In the genomic region with DNA sequence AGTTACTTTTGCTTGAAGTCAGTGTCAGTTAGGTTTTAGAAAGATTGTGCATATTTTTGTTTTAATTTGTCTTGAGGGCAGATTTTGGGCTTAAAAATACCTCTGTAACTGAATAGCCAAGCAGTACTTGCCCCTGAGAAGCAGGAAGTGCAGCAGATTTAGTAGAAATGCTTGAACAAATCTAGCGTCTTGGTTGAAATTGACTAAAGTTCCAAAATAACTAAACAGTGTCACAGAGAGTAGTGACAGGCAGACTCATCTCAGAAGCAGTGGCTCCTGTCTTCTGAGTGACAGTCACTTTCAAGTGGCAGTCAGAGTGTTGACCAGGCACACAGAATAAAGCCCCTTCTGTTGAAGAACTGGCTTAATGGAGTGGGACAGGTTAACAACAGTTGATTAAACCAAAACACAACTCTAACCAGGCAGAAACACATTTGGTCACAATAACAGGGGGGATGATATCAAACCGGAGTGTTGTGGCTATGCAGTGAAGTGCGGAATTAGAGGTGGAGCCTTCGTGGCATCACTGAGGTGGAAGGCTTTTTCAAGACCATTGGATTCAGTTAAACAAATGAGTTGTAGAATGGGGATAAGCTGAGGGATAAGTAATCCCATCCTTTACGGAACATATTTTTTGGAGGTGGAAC, we compare ENCODE assay signal across 11 cellular contexts. TPM values are rescaled to one million over a fixed set of nuclear protein-coding genes. Genes with fewer than 3 reads are reported as not detected.
DNase-seq lines count a peak whose midpoint lies in the region; ATAC-seq, FAIRE-seq and TF ChIP-seq lines count a peak whose summit lies in the region.
"Had no signal": no experiment of that assay in that cellular context is flagged by ENCODE, and none has a peak within 500 bp of the region (broad histone marks: within the 10 kb centered on the region; RNA-seq: fewer than 3 reads in every experiment).

No MANE protein-coding gene starts in this region.

- no peak for TF ChIP-seq EP300 in HepG2 (IDR thresholded peaks at IDR 0.05; ENCODE audit: low read depth in 2 of 2, low read length in 2 of 2)
- TF ChIP-seq EP300 in HepG2 (CRISPR knock-in tag; IDR thresholded peaks at IDR 0.05; ENCODE audit: borderline replicate concordance), result no peak

- TF ChIP-seq CTCF in HepG2 (CRISPR knock-in tag; IDR thresholded peaks at IDR 0.05) (no peak), right lobe of liver (IDR thresholded peaks at IDR 0.05) (no peak), coronary artery (IDR thresholded peaks at IDR 0.05) (no peak)

- H3K27me3 ChIP-seq in HepG2 (ENCODE audit: control insufficient read depth in 1 of 2, insufficient read depth in 2 of 2, low read length in 2 of 2), result no peaks in the 10 kb centered on the region
- H3K27me3 ChIP-seq in right lobe of liver, result no peaks in the 10 kb centered on the region

- ATAC-seq in HepG2, result no peak
- no peak for ATAC-seq in right lobe of liver
- peak; percentile 52 for ATAC-seq in HG02840 (IDR thresholded peaks at IDR 0.05; ENCODE audit: low FRiP score, unreplicated experiment)

- TF ChIP-seq RAD21 in HepG2 (CRISPR knock-in tag; IDR thresholded peaks at IDR 0.05), result no peak

- no peaks in the 10 kb centered on the region for H3K9me3 ChIP-seq in HepG2 (ENCODE audit: low read length)
- no peaks in the 10 kb centered on the region for H3K9me3 ChIP-seq in right lobe of liver

- H4K20me1 ChIP-seq in HepG2 (ENCODE audit: insufficient read depth, low read length), result peaks cover 44% of the 10 kb centered on the region

- no TSS peak for BruUV-seq in HepG2 (replicated peaks; lab: Mats Ljungman, UMichigan)

- FAIRE-seq in HepG2 (lab: Jason Lieb, UNC), result no peak
- FAIRE-seq: kidney had no signal

- H3K9ac ChIP-seq in HepG2 (ENCODE audit: insufficient read depth, low read depth, low read length), result no peak overlapping the region

- no peaks in the 10 kb centered on the region for H3K36me3 ChIP-seq in HepG2 (replicated peaks in 1 of 2; ENCODE audit: control insufficient read depth in 1 of 2, insufficient read depth in 2 of 2, low read length in 2 of 2)
- no peaks in the 10 kb centered on the region for H3K36me3 ChIP-seq in right lobe of liver

- no peak overlapping the region for H2AFZ ChIP-seq in HepG2 (ENCODE audit: low read length)

- in situ Hi-C loops in HepG2 (cut with HindIII; ENCODE audit: extremely low pct_ligation_motif_present, low pct_unique_long_range_greater_than_20kb), result no loop called here

- POLR2A ChIA-PET in HepG2 (lab: Yijun Ruan, JAX), result no interaction called here

- peaks cover 97% of the 10 kb centered on the region for H3K79me2 ChIP-seq in HepG2 (ENCODE audit: insufficient read depth, low read length)

- intact Hi-C loops in HepG2 (cut with micrococcal nuclease; ENCODE audit: unreplicated experiment), result loop anchor here (5.0 kb wide), 1 partner anchor 35 kb away; no protein-coding TSS in a partner anchor
- intact Hi-C loops in right lobe of liver (cut with DNase I), result no loop called here

- no peak overlapping the region for H3K4me3 ChIP-seq in HepG2 (replicated peaks in 1 of 3; ENCODE audit: insufficient read depth in 1 of 3, low read depth in 2 of 3, low read length in 3 of 3)
- no peak overlapping the region for H3K4me3 ChIP-seq in right lobe of liver
- no peak overlapping the region for H3K4me3 ChIP-seq in coronary artery

- CTCF ChIA-PET in HepG2 (lab: Yijun Ruan, JAX; ENCODE audit: low intra/inter-chr PET ratio, low total read pairs), result no interaction called here

- 92% methylated on average over 5 of the region's 5 CpGs for WGBS in HepG2 (ENCODE audit: low lambda C conversion rate)
- 61% methylated on average over 5 of the region's 5 CpGs for WGBS in right lobe of liver (ENCODE audit: insufficient coverage, low coverage, low lambda C conversion rate, missing lambda C conversion rate)

- H3K27ac ChIP-seq in HepG2 (ENCODE audit: extremely low read length, insufficient read depth, low read length), result peak overlapping the region; percentile 33
- H3K27ac ChIP-seq in right lobe of liver, result peak overlapping the region in 1 of 3 donors; percentile 39
- no peak overlapping the region for H3K27ac ChIP-seq in coronary artery

- H3K4me2 ChIP-seq in HepG2 (ENCODE audit: low read depth, low read length), result no peak overlapping the region

- TF ChIP-seq POLR2A in HepG2 (IDR thresholded peaks at IDR 0.05; ENCODE audit: insufficient read depth in 1 of 2, low read depth in 2 of 2, low read length in 2 of 2) (no peak), right lobe of liver (IDR thresholded peaks at IDR 0.05) (no peak)

- DNase-seq in HepG2 (ENCODE audit: low spot score) (no peak), right lobe of liver (no peak), NCI-H526 treated with DMSO at 0.1 percent for 48 hours (lab: John Stamatoyannopoulos, UW) (peak; percentile 37), coronary artery (ENCODE audit: low spot score) (no peak), CD1c-positive myeloid dendritic cell (ENCODE audit: extremely low spot score) (no peak)
- no peak for DNase-seq in stimulated activated naive CD4-positive, alpha-beta T cell treated with Interleukin-2 at 50 U/mL for 16 hours (lab: John Stamatoyannopoulos, UW)
- no peak for DNase-seq in activated effector memory CD4-positive, alpha-beta T cell treated with anti-CD3 and anti-CD28 coated beads, Interleukin-2, amount 50 U/mL, for 16 hours
- DNase-seq: AML-193; kidney; stimulated activated CD4-positive, alpha-beta T cell treated with anti-CD3 and anti-CD28 coated beads, Interleukin-4, amount 100 ng/mL, for 1 hour had no signal

- H3K4me1 ChIP-seq in HepG2 (ENCODE audit: insufficient read depth, low read length) (peaks cover 99% of the 10 kb centered on the region), right lobe of liver (peaks cover 0 to 45% (median 20%) of the 10 kb centered on the region in 4 donors)

TF ChIP-seq in HepG2, 621 proteins besides CTCF, POLR2A, EP300 and RAD21 (continues in another document):
- no peak for TF ChIP-seq THYN1 (CRISPR knock-in tag; IDR thresholded peaks at IDR 0.05; ENCODE audit: borderline replicate concordance, low read depth)
- no peak for TF ChIP-seq ZNF224 (CRISPR knock-in tag; IDR thresholded peaks at IDR 0.05)
- TF ChIP-seq ZNF569 (CRISPR knock-in tag; IDR thresholded peaks at IDR 0.05; ENCODE audit: borderline replicate concordance), result no peak
- TF ChIP-seq, protein P1, sequence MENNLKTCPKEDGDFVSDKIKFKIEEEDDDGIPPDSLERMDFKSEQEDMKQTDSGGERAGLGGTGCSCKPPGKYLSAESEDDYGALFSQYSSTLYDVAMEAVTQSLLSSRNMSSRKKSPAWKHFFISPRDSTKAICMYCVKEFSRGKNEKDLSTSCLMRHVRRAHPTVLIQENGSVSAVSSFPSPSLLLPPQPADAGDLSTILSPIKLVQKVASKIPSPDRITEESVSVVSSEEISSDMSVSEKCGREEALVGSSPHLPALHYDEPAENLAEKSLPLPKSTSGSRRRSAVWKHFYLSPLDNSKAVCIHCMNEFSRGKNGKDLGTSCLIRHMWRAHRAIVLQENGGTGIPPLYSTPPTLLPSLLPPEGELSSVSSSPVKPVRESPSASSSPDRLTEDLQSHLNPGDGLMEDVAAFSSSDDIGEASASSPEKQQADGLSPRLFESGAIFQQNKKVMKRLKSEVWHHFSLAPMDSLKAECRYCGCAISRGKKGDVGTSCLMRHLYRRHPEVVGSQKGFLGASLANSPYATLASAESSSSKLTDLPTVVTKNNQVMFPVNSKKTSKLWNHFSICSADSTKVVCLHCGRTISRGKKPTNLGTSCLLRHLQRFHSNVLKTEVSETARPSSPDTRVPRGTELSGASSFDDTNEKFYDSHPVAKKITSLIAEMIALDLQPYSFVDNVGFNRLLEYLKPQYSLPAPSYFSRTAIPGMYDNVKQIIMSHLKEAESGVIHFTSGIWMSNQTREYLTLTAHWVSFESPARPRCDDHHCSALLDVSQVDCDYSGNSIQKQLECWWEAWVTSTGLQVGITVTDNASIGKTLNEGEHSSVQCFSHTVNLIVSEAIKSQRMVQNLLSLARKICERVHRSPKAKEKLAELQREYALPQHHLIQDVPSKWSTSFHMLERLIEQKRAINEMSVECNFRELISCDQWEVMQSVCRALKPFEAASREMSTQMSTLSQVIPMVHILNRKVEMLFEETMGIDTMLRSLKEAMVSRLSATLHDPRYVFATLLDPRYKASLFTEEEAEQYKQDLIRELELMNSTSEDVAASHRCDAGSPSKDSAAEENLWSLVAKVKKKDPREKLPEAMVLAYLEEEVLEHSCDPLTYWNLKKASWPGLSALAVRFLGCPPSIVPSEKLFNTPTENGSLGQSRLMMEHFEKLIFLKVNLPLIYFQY (CRISPR knock-in tag; IDR thresholded peaks at IDR 0.05; ENCODE audit: borderline replicate concordance), result no peak
- no peak for TF ChIP-seq ZNF598 (CRISPR knock-in tag; IDR thresholded peaks at IDR 0.05; ENCODE audit: borderline replicate concordance)

RNA-seq across cellular contexts. Expression of a gene that starts 29.1 kb away (rescaled TPM):
- total RNA-seq in HepG2 (2016; rRNA removed; fragmentation: Illumina TruSeq; extraction: Trizol) (40.1 and 45.2 TPM in 2 replicates), right lobe of liver (10 to 100 TPM; 34.7 to 63.5 (median 50.2) TPM)
- total RNA-seq in HepG2 (2016; cell fraction: cytosol; rRNA removed; fragmentation: Illumina TruSeq; extraction: Trizol; ENCODE audit: low read depth), result 21.2 and 24.0 TPM in 2 replicates
- total RNA-seq in HepG2 (2016; cell fraction: insoluble cytoplasmic fraction; rRNA removed; fragmentation: Illumina TruSeq; extraction: Trizol), result 33.5 and 38.3 TPM in 2 replicates
- total RNA-seq in HepG2 (2016; cell fraction: membrane; rRNA removed; fragmentation: Illumina TruSeq; extraction: Trizol), result 21.6 and 23.8 TPM in 2 replicates
- total RNA-seq in HepG2 (2016; cell fraction: nucleus; rRNA removed; fragmentation: Illumina TruSeq; extraction: Trizol), result 110 and 124 TPM in 2 replicates
- polyA plus RNA-seq in HepG2 (2011; rRNA removed), result 45.9 and 54.9 TPM in 2 replicates
- 21.6 and 26.5 TPM in 2 replicates for polyA plus RNA-seq in HepG2 (2011; cell fraction: cytosol; rRNA removed)
- polyA plus RNA-seq in HepG2 (2011; cell fraction: nucleus; rRNA removed), result 164 and 205 TPM in 2 replicates
- polyA plus RNA-seq in HepG2 (2012), result 38.4 and 43.8 TPM in 2 replicates
- 0.63 and 1.0 TPM in 2 replicates for polyA plus RNA-seq in HepG2 (2016; cell fraction: cytosol; fragmentation: Illumina TruSeq; extraction: Trizol; ENCODE audit: low read depth)
- polyA plus RNA-seq in HepG2 (2016; cell fraction: insoluble cytoplasmic fraction; fragmentation: Illumina TruSeq; extraction: Trizol; ENCODE audit: low read depth), result 11.0 and 18.7 TPM in 2 replicates
- 2.1 and 2.3 TPM in 2 replicates for polyA plus RNA-seq in HepG2 (2016; cell fraction: membrane; fragmentation: Illumina TruSeq; extraction: Trizol; ENCODE audit: low read depth)
- 112 and 131 TPM in 2 replicates for polyA plus RNA-seq in HepG2 (2016; cell fraction: nucleus; fragmentation: Illumina TruSeq; extraction: Trizol; ENCODE audit: insufficient read depth, low read depth)
- 240 and 302 TPM in 2 replicates for polyA minus RNA-seq in HepG2 (2011; rRNA and poly(A)+ RNA removed; ENCODE audit: low replicate concordance)
- 39.7 and 40.6 TPM in 2 replicates for polyA minus RNA-seq in HepG2 (2011; cell fraction: cytosol; rRNA and poly(A)+ RNA removed)
- 318 and 321 TPM in 2 replicates for polyA minus RNA-seq in HepG2 (2011; cell fraction: nucleus; rRNA and poly(A)+ RNA removed)
